28 cellular contexts compared by ENCODE assay signal in genomic region chr13:80307401-80307987, GRCh38. TPM values are rescaled to one million over a fixed set of nuclear protein-coding genes. Genes with fewer than 3 reads are reported as not detected.
DNase-seq lines count a peak whose midpoint lies in the region; ATAC-seq and TF ChIP-seq lines count a peak whose summit lies in the region.
"Had no signal": no experiment of that assay in that cellular context is flagged by ENCODE, and none has a peak within 500 bp of the region (broad histone marks: within the 10 kb centered on the region; RNA-seq: fewer than 3 reads in every experiment).

No MANE protein-coding gene starts in this region.

- H3K4me1 ChIP-seq in heart right ventricle (peaks cover 0 to 33% (median 22%) of the 10 kb centered on the region in 9 donors), adipocyte (ENCODE audit: control insufficient read depth, insufficient read depth, low read length) (peaks cover 31% of the 10 kb centered on the region), thoracic aorta (ENCODE audit: control insufficient read depth in 1 of 2, low read depth in 2 of 2) (peaks cover 4 to 14% of the 10 kb centered on the region in 2 donors)
- H3K4me1 ChIP-seq: neural progenitor cell had no signal

- peaks cover 3% of the 10 kb centered on the region for H3K36me3 Mint-ChIP-seq in mesothelial cell of epicardium
- H3K36me3 Mint-ChIP-seq: activated CD8-positive, alpha-beta memory T cell treated with anti-CD3 and anti-CD28 coated beads, Interleukin-2, amount 10 ng/mL, durations not matched to agents 7 days and 5 days; activated naive CD4-positive, alpha-beta T cell treated with anti-CD3 and anti-CD28 coated beads, Interleukin-2, amount 50 U/mL, for 72 hours had no signal

- H3K27me3 ChIP-seq in heart right ventricle (no peaks in the 10 kb centered on the region), adipocyte (replicated peaks; ENCODE audit: control insufficient read depth, insufficient read depth, low read length) (no peaks in the 10 kb centered on the region), thoracic aorta (replicated peaks; ENCODE audit: insufficient read depth) (no peaks in the 10 kb centered on the region)
- H3K27me3 ChIP-seq: BE2C, neural progenitor cell, tibial nerve had no signal

- intact Hi-C loops in heart right ventricle (cut with DNase I) (loop anchor here in 1 of 10 donors (10.0 kb wide), 1 partner anchor 173 kb away; no protein-coding TSS in a partner anchor), left ventricle myocardium superior (cut with micrococcal nuclease) (no loop called here)

- H3K36me3 ChIP-seq in heart right ventricle, result no peaks in the 10 kb centered on the region
- H3K36me3 ChIP-seq in adipocyte (ENCODE audit: control insufficient read depth, insufficient read depth, low read length, severe bottlenecking), result no peaks in the 10 kb centered on the region
- H3K36me3 ChIP-seq in thoracic aorta, result no peaks in the 10 kb centered on the region
- H3K36me3 ChIP-seq: BE2C, neural progenitor cell had no signal

- no peak for TF ChIP-seq CTCF in heart right ventricle (IDR thresholded peaks at IDR 0.05)
- TF ChIP-seq CTCF in mesothelial cell of epicardium (IDR thresholded peaks at IDR 0.05; ENCODE audit: unreplicated experiment), result no peak
- no peak for TF ChIP-seq CTCF in thoracic aorta (IDR thresholded peaks at IDR 0.05)

- no peaks in the 10 kb centered on the region for H3K9me3 ChIP-seq in heart right ventricle
- no peaks in the 10 kb centered on the region for H3K9me3 ChIP-seq in adipocyte (ENCODE audit: control insufficient read depth, low read length)
- no peaks in the 10 kb centered on the region for H3K9me3 ChIP-seq in thoracic aorta
- H3K9me3 ChIP-seq: BE2C, tibial nerve had no signal

- H3K9me3 Mint-ChIP-seq in mesothelial cell of epicardium, result peaks cover 4% of the 10 kb centered on the region
- H3K9me3 Mint-ChIP-seq: activated naive CD4-positive, alpha-beta T cell treated with anti-CD3 and anti-CD28 coated beads, Interleukin-2, amount 50 U/mL, for 72 hours; activated T-helper 1 cell treated with anti-CD3 and anti-CD28 coated beads, Interleukin-12 subunit alpha, Interleukin-12 subunit beta, Interleukin-2, Interleukin-4 antibody, amounts not matched to agents 30 ng/mL and 10 ng/mL and 1 ng/mL, durations not matched to agents 14 hours and 24 hours and 36 hours had no signal

- H3K27ac ChIP-seq in heart right ventricle (peak overlapping the region in 8 of 10 donors; percentile 7 to 79 (median 51)), thoracic aorta (no peak overlapping the region)
- H3K27ac ChIP-seq: KMS-11, neural progenitor cell had no signal

- DNase-seq in heart right ventricle, result no peak
- DNase-seq in left ventricle myocardium superior, result no peak
- no peak for DNase-seq in adipocyte (ENCODE audit: low read depth)
- no peak for DNase-seq in mesothelial cell of epicardium (ENCODE audit: low spot score in 2 of 2, unreplicated experiment in 2 of 2)
- no peak for DNase-seq in thoracic aorta (ENCODE audit: low spot score)
- DNase-seq in RPMI8226, result no peak
- DNase-seq: activated CD4-positive, alpha-beta T cell treated with anti-CD3 and anti-CD28 coated beads for 4 hours; activated CD8-positive, alpha-beta memory T cell treated with anti-CD3 and anti-CD28 coated beads, Interleukin-2, amount 10 ng/mL, durations not matched to agents 7 days and 5 days; BE2C; cerebellar nuclear complex; COR-L47; DND-41; effector CD8-positive, alpha-beta T cell; GOT3; NCI-H1930; NCI-H345; NCI-H82; stimulated activated CD4-positive, alpha-beta T cell treated with anti-CD3 and anti-CD28 coated beads, Interleukin-4, amount 100 ng/mL, for 24 hours; stimulated activated naive CD4-positive, alpha-beta T cell treated with Interleukin-2 at 50 U/mL for 16 hours had no signal

- H3K4me3 ChIP-seq in heart right ventricle, result peak overlapping the region in 5 of 10 donors; percentile 1 to 31 (median 4)
- H3K4me3 ChIP-seq in adipocyte (ENCODE audit: low read length), result peak overlapping the region; percentile 36
- peak overlapping the region; percentile 43 for H3K4me3 ChIP-seq in thoracic aorta
- H3K4me3 ChIP-seq: neural progenitor cell, tibial nerve had no signal

- 11 to 16% methylated on average over 9 of the region's 9 CpGs for WGBS in heart right ventricle, 2 donors

- no peak overlapping the region for H3K4me3 Mint-ChIP-seq in mesothelial cell of epicardium
- H3K4me3 Mint-ChIP-seq: activated CD8-positive, alpha-beta memory T cell treated with anti-CD3 and anti-CD28 coated beads, Interleukin-2, amount 10 ng/mL, durations not matched to agents 7 days and 5 days; activated T-helper 1 cell treated with anti-CD3 and anti-CD28 coated beads, Interleukin-12 subunit alpha, Interleukin-12 subunit beta, Interleukin-2, Interleukin-4 antibody, amounts not matched to agents 30 ng/mL and 10 ng/mL and 1 ng/mL, durations not matched to agents 14 hours and 24 hours and 36 hours; neural progenitor cell had no signal

- ATAC-seq in heart right ventricle (peak in 3 of 8 donors; percentile 23 to 47 (median 44)), left ventricle myocardium superior (no peak), thoracic aorta (ENCODE audit: insufficient number of reproducible peaks, low FRiP score, low read depth) (no peak), HG03521 (IDR thresholded peaks at IDR 0.05; ENCODE audit: unreplicated experiment) (no peak), GM21381 (IDR thresholded peaks at IDR 0.05; ENCODE audit: unreplicated experiment) (no peak)
- ATAC-seq: activated CD8-positive, alpha-beta memory T cell treated with anti-CD3 and anti-CD28 coated beads, Interleukin-2, amount 10 ng/mL, durations not matched to agents 7 days and 5 days; activated naive CD4-positive, alpha-beta T cell treated with anti-CD3 and anti-CD28 coated beads, Interleukin-2, amount 50 U/mL, for 72 hours; left lobe of liver had no signal

- H3K27me3 Mint-ChIP-seq in mesothelial cell of epicardium (ENCODE audit: low read depth), result no peaks in the 10 kb centered on the region
- H3K27me3 Mint-ChIP-seq: activated CD8-positive, alpha-beta memory T cell treated with anti-CD3 and anti-CD28 coated beads, Interleukin-2, amount 10 ng/mL, durations not matched to agents 7 days and 5 days had no signal

- H3K9ac ChIP-seq in adipocyte (ENCODE audit: low read length), result peak overlapping the region; percentile 59
- H3K9ac ChIP-seq: KMS-11, neural progenitor cell had no signal

- peaks cover 25% of the 10 kb centered on the region for H3K4me1 Mint-ChIP-seq in mesothelial cell of epicardium
- H3K4me1 Mint-ChIP-seq: activated CD8-positive, alpha-beta memory T cell treated with anti-CD3 and anti-CD28 coated beads, Interleukin-2, amount 10 ng/mL, durations not matched to agents 7 days and 5 days had no signal

- H3K27ac Mint-ChIP-seq in mesothelial cell of epicardium, result peak overlapping the region; percentile 87
- H3K27ac Mint-ChIP-seq: activated CD8-positive, alpha-beta memory T cell treated with anti-CD3 and anti-CD28 coated beads, Interleukin-2, amount 10 ng/mL, durations not matched to agents 7 days and 5 days; activated naive CD4-positive, alpha-beta T cell treated with anti-CD3 and anti-CD28 coated beads, Interleukin-2, amount 50 U/mL, for 72 hours; activated T-helper 1 cell treated with anti-CD3 and anti-CD28 coated beads, Interleukin-12 subunit alpha, Interleukin-12 subunit beta, Interleukin-2, Interleukin-4 antibody, amounts not matched to agents 30 ng/mL and 10 ng/mL and 1 ng/mL, durations not matched to agents 14 hours and 24 hours and 36 hours; neural progenitor cell had no signal

RNA-seq across cellular contexts. Expression of gene SPRY2, which starts 33.4 kb away (rescaled TPM):
- total RNA-seq in heart right ventricle (10 to 100 TPM; 24.3 to 40.9 (median 34.5) TPM), left ventricle myocardium superior (37.6 TPM), mesothelial cell of epicardium (57.7 to 60.8 TPM (median 59.9 TPM) in 3 replicates), thoracic aorta (10 to 100 TPM; 28.2 to 49.2 TPM)
- polyA plus RNA-seq in heart right ventricle, result 10 to 100 TPM; 26.5 to 31.1 TPM
- total RNA-seq: T-helper 1 cell treated with Interleukin-12 subunit alpha and Interleukin-12 subunit beta and Interleukin-4 antibody, amounts not matched to agents 30 ng/mL and 1 ng/mL, for 36 hours had no signal

Comparison
In these comparisons a context has a peak if more than half of its experiments do, and no peak if none do; other contexts are left out.
1. H3K27ac ChIP-seq: peak in heart right ventricle (8 of 10); none in thoracic aorta (0 of 2).